1 cellular context compared by ENCODE assay signal in the genomic region with DNA sequence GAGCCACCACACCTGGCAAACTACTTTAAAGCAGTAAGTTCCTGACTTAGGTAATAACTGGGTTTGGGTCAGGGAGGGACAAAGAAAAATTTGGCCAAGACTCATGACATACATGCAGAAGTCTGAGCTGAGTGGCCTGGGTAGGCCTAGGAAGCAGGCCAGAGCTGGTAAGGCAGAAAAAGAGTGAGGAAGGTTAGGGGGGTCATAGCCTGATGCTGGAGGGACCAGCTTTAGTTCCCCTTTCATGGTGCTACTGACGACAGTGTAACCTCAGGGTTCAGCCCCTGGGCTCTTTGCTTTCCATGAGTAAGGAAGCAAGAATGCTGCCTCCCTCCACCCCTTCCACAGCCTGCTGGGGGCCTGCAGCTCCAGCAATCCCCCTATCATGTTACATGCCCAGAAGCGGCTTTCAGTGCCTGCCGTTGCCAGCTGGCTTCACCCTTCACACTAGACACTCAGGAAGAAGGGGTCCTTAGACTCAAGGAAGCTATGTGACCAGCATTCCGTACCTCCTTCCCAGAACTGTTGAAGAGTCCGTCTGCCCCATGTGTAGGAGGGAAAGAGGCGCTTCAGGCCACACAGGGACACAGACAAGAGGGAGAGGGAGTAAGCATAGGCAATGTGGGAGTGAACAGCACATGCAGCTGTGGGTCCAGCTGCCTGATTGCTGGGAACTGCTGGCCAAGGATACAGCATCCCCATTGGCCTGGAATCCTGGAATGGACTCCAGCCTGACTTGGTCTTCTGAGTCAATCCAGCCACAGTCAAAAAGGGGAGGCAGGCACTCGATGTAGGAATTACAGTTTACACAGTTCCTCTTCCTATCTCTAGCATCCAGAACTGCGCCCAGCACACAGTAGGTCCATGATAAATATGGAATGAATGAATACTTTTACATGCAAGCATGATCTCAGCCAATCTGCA.
TF ChIP-seq lines count a peak whose summit lies in the region.

No MANE protein-coding gene starts in this region.

TF ChIP-seq in HepG2, 621 proteins besides CTCF, POLR2A, EP300 and RAD21 (continues in another document):
- no peak for TF ChIP-seq ZNF547 (CRISPR knock-in tag; IDR thresholded peaks at IDR 0.05)
- no peak for TF ChIP-seq KAT2B (IDR thresholded peaks at IDR 0.05; ENCODE audit: borderline replicate concordance, low read depth, low read length)
- TF ChIP-seq NFYC (CRISPR knock-in tag; IDR thresholded peaks at IDR 0.05) = no peak
- TF ChIP-seq, protein P1, sequence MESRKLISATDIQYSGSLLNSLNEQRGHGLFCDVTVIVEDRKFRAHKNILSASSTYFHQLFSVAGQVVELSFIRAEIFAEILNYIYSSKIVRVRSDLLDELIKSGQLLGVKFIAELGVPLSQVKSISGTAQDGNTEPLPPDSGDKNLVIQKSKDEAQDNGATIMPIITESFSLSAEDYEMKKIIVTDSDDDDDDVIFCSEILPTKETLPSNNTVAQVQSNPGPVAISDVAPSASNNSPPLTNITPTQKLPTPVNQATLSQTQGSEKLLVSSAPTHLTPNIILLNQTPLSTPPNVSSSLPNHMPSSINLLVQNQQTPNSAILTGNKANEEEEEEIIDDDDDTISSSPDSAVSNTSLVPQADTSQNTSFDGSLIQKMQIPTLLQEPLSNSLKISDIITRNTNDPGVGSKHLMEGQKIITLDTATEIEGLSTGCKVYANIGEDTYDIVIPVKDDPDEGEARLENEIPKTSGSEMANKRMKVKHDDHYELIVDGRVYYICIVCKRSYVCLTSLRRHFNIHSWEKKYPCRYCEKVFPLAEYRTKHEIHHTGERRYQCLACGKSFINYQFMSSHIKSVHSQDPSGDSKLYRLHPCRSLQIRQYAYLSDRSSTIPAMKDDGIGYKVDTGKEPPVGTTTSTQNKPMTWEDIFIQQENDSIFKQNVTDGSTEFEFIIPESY (CRISPR knock-in tag; IDR thresholded peaks at IDR 0.05) = no peak
- no peak for TF ChIP-seq SKI (IDR thresholded peaks at IDR 0.05; ENCODE audit: partially characterized antibody)
- TF ChIP-seq, protein P2, sequence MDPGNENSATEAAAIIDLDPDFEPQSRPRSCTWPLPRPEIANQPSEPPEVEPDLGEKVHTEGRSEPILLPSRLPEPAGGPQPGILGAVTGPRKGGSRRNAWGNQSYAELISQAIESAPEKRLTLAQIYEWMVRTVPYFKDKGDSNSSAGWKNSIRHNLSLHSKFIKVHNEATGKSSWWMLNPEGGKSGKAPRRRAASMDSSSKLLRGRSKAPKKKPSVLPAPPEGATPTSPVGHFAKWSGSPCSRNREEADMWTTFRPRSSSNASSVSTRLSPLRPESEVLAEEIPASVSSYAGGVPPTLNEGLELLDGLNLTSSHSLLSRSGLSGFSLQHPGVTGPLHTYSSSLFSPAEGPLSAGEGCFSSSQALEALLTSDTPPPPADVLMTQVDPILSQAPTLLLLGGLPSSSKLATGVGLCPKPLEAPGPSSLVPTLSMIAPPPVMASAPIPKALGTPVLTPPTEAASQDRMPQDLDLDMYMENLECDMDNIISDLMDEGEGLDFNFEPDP (CRISPR knock-in tag; conservative IDR thresholded peaks at IDR 0.05) = no peak
- no peak for TF ChIP-seq NFIB (CRISPR knock-in tag; IDR thresholded peaks at IDR 0.05; ENCODE audit: borderline replicate concordance)
- TF ChIP-seq, protein P3, sequence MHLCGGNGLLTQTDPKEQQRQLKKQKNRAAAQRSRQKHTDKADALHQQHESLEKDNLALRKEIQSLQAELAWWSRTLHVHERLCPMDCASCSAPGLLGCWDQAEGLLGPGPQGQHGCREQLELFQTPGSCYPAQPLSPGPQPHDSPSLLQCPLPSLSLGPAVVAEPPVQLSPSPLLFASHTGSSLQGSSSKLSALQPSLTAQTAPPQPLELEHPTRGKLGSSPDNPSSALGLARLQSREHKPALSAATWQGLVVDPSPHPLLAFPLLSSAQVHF (CRISPR knock-in tag; IDR thresholded peaks at IDR 0.05) = no peak
- no peak for TF ChIP-seq ZNF850 (CRISPR knock-in tag; conservative IDR thresholded peaks at IDR 0.05)
- TF ChIP-seq ZNF724P (CRISPR knock-in tag; IDR thresholded peaks at IDR 0.05; ENCODE audit: borderline replicate concordance) = no peak
- no peak for TF ChIP-seq HIVEP1 (CRISPR knock-in tag; IDR thresholded peaks at IDR 0.05)
- TF ChIP-seq HDAC1 (CRISPR knock-in tag; IDR thresholded peaks at IDR 0.05) = no peak
- TF ChIP-seq, protein P4, sequence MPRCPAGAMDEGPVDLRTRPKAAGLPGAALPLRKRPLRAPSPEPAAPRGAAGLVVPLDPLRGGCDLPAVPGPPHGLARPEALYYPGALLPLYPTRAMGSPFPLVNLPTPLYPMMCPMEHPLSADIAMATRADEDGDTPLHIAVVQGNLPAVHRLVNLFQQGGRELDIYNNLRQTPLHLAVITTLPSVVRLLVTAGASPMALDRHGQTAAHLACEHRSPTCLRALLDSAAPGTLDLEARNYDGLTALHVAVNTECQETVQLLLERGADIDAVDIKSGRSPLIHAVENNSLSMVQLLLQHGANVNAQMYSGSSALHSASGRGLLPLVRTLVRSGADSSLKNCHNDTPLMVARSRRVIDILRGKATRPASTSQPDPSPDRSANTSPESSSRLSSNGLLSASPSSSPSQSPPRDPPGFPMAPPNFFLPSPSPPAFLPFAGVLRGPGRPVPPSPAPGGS (CRISPR knock-in tag; IDR thresholded peaks at IDR 0.05) = no peak
- peak; percentile 38 for TF ChIP-seq SAP130 (CRISPR knock-in tag; IDR thresholded peaks at IDR 0.05; ENCODE audit: low read depth)
- TF ChIP-seq, protein P5, sequence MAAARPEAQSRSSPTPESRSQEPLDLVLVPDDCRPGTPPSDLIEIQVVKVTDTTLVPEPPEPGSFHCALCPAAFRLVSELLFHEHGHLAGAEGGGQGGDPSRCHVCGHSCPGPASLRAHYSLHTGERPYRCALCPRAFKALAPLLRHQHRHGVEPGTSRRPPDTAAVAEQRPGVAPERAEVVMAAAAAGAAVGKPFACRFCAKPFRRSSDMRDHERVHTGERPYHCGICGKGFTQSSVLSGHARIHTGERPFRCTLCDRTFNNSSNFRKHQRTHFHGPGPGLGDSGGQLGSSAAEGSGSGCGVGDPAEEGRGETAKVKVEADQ (CRISPR knock-in tag; IDR thresholded peaks at IDR 0.05; ENCODE audit: borderline replicate concordance) = no peak
- TF ChIP-seq PPARG (CRISPR knock-in tag; conservative IDR thresholded peaks at IDR 0.05) = no peak
- no peak for TF ChIP-seq ATF7 (IDR thresholded peaks at IDR 0.05)
- no peak for TF ChIP-seq ATF7 (CRISPR knock-in tag; IDR thresholded peaks at IDR 0.05)
- TF ChIP-seq ZFP36L1 (CRISPR knock-in tag; IDR thresholded peaks at IDR 0.05) = no peak
- TF ChIP-seq, protein P6, sequence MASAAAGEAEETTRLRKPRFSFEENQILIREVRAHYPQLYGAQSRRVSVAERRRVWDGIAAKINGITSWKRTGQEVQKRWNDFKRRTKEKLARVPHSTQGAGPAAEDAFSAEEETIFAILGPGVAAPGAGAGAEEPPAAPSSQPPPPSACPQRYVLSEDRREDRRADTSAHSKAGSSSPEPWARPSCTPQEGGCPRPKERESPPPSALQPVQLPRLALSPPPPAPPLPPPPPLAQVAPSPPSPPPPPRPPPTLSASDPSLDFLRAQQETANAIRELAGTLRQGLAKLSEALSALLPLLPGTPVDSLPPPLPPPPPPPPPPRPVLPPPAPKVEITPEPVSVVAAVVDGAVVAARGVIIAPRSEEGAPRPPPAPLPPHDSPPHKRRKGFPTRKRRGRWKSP (CRISPR knock-in tag; IDR thresholded peaks at IDR 0.05) = no peak
- TF ChIP-seq ZNF558 (CRISPR knock-in tag; IDR thresholded peaks at IDR 0.05; ENCODE audit: borderline replicate concordance) = no peak
- no peak for TF ChIP-seq SAFB2 (CRISPR knock-in tag; IDR thresholded peaks at IDR 0.05; ENCODE audit: borderline replicate concordance, low read depth)
- TF ChIP-seq, protein P7, sequence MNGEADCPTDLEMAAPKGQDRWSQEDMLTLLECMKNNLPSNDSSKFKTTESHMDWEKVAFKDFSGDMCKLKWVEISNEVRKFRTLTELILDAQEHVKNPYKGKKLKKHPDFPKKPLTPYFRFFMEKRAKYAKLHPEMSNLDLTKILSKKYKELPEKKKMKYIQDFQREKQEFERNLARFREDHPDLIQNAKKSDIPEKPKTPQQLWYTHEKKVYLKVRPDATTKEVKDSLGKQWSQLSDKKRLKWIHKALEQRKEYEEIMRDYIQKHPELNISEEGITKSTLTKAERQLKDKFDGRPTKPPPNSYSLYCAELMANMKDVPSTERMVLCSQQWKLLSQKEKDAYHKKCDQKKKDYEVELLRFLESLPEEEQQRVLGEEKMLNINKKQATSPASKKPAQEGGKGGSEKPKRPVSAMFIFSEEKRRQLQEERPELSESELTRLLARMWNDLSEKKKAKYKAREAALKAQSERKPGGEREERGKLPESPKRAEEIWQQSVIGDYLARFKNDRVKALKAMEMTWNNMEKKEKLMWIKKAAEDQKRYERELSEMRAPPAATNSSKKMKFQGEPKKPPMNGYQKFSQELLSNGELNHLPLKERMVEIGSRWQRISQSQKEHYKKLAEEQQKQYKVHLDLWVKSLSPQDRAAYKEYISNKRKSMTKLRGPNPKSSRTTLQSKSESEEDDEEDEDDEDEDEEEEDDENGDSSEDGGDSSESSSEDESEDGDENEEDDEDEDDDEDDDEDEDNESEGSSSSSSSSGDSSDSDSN (CRISPR knock-in tag; IDR thresholded peaks at IDR 0.05) = peak; percentile 35; the same call in 1 of the 2 replicates
- TF ChIP-seq, protein P8, sequence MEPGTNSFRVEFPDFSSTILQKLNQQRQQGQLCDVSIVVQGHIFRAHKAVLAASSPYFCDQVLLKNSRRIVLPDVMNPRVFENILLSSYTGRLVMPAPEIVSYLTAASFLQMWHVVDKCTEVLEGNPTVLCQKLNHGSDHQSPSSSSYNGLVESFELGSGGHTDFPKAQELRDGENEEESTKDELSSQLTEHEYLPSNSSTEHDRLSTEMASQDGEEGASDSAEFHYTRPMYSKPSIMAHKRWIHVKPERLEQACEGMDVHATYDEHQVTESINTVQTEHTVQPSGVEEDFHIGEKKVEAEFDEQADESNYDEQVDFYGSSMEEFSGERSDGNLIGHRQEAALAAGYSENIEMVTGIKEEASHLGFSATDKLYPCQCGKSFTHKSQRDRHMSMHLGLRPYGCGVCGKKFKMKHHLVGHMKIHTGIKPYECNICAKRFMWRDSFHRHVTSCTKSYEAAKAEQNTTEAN (CRISPR knock-in tag; conservative IDR thresholded peaks at IDR 0.05) = no peak
- no peak for TF ChIP-seq SP5 (CRISPR knock-in tag; IDR thresholded peaks at IDR 0.05; ENCODE audit: borderline replicate concordance, low read depth)
- no peak for TF ChIP-seq POLR2G (IDR thresholded peaks at IDR 0.05; ENCODE audit: low read depth, low read length)
- no peak for TF ChIP-seq ZNF335 (CRISPR knock-in tag; IDR thresholded peaks at IDR 0.05)
- no peak for TF ChIP-seq PRPF4 (IDR thresholded peaks at IDR 0.05; ENCODE audit: low read depth, low read length, poor library complexity, severe bottlenecking)
- TF ChIP-seq, protein P9, sequence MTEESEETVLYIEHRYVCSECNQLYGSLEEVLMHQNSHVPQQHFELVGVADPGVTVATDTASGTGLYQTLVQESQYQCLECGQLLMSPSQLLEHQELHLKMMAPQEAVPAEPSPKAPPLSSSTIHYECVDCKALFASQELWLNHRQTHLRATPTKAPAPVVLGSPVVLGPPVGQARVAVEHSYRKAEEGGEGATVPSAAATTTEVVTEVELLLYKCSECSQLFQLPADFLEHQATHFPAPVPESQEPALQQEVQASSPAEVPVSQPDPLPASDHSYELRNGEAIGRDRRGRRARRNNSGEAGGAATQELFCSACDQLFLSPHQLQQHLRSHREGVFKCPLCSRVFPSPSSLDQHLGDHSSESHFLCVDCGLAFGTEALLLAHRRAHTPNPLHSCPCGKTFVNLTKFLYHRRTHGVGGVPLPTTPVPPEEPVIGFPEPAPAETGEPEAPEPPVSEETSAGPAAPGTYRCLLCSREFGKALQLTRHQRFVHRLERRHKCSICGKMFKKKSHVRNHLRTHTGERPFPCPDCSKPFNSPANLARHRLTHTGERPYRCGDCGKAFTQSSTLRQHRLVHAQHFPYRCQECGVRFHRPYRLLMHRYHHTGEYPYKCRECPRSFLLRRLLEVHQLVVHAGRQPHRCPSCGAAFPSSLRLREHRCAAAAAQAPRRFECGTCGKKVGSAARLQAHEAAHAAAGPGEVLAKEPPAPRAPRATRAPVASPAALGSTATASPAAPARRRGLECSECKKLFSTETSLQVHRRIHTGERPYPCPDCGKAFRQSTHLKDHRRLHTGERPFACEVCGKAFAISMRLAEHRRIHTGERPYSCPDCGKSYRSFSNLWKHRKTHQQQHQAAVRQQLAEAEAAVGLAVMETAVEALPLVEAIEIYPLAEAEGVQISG (CRISPR knock-in tag; IDR thresholded peaks at IDR 0.05) = no peak
- TF ChIP-seq MIXL1 (CRISPR knock-in tag; IDR thresholded peaks at IDR 0.05) = no peak
- TF ChIP-seq SIX4 (CRISPR knock-in tag; IDR thresholded peaks at IDR 0.05) = peak; percentile 61; the same call in 1 of the 2 replicates
- TF ChIP-seq PHF20 (CRISPR knock-in tag; IDR thresholded peaks at IDR 0.05) = no peak
- no peak for TF ChIP-seq KDM4B (CRISPR knock-in tag; IDR thresholded peaks at IDR 0.05)
- TF ChIP-seq, protein P10, sequence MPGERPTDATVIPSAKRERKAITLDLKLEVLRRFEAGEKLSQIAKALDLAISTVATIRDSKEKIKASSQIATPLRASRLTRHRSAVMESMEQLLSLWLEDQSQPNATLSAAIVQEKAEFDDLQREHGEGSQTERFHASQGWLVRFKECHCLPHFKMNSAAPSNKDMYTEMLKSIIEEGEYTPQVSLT (CRISPR knock-in tag; IDR thresholded peaks at IDR 0.05; ENCODE audit: borderline replicate concordance, low read depth) = no peak
- no peak for TF ChIP-seq SNAPC2 (CRISPR knock-in tag; IDR thresholded peaks at IDR 0.05)
- no peak for TF ChIP-seq PHF21A (CRISPR knock-in tag; IDR thresholded peaks at IDR 0.05)
- TF ChIP-seq, protein P11, sequence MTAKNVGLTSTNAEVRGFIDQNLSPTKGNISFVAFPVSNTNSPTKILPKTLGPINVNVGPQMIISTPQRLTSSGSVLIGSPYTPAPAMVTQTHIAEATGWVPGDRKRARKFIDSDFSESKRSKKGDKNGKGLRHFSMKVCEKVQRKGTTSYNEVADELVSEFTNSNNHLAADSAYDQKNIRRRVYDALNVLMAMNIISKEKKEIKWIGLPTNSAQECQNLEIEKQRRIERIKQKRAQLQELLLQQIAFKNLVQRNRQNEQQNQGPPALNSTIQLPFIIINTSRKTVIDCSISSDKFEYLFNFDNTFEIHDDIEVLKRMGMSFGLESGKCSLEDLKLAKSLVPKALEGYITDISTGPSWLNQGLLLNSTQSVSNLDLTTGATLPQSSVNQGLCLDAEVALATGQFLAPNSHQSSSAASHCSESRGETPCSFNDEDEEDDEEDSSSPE (CRISPR knock-in tag; IDR thresholded peaks at IDR 0.05) = no peak
- TF ChIP-seq ZNF263 (CRISPR knock-in tag; IDR thresholded peaks at IDR 0.05) = no peak
- TF ChIP-seq ZNF441 (CRISPR knock-in tag; IDR thresholded peaks at IDR 0.05; ENCODE audit: borderline replicate concordance) = no peak
- no peak for TF ChIP-seq TARDBP (CRISPR knock-in tag; IDR thresholded peaks at IDR 0.05)
- no peak for TF ChIP-seq SNRNP70 (IDR thresholded peaks at IDR 0.05; ENCODE audit: low read depth, low read length)
- TF ChIP-seq RFX3 (CRISPR knock-in tag; IDR thresholded peaks at IDR 0.05) = no peak
- TF ChIP-seq, protein P12, sequence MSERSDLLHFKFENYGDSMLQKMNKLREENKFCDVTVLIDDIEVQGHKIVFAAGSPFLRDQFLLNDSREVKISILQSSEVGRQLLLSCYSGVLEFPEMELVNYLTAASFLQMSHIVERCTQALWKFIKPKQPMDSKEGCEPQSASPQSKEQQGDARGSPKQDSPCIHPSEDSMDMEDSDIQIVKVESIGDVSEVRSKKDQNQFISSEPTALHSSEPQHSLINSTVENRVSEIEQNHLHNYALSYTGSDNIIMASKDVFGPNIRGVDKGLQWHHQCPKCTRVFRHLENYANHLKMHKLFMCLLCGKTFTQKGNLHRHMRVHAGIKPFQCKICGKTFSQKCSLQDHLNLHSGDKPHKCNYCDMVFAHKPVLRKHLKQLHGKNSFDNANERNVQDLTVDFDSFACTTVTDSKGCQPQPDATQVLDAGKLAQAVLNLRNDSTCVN (CRISPR knock-in tag; IDR thresholded peaks at IDR 0.05; ENCODE audit: borderline replicate concordance) = no peak
- no peak for TF ChIP-seq DR1 (CRISPR knock-in tag; IDR thresholded peaks at IDR 0.05)
- TF ChIP-seq KDM2A (CRISPR knock-in tag; IDR thresholded peaks at IDR 0.05; ENCODE audit: borderline replicate concordance, low read depth) = no peak
